Comparison of ENCODE assay signal across 8 cellular contexts in genomic region chr16:31354394-31355291, GRCh38. TPM values are rescaled to one million over a fixed set of nuclear protein-coding genes. Genes with fewer than 3 reads are reported as not detected.
A peak's percentile ranks its signal among the peaks of the same experiment; 100 is the strongest.
DNase-seq lines count a peak whose midpoint lies in the region; ATAC-seq and TF ChIP-seq lines count a peak whose summit lies in the region.

ITGAX (plus strand) TSS chr16:31355176; CDS start chr16:31355255, 79 bp downstream.

- H3K9me3 ChIP-seq in HCT116 (ENCODE audit: control insufficient read depth in 1 of 2, insufficient read depth in 1 of 2, low read depth in 1 of 2, low read length in 2 of 2), result no peaks in the 10 kb centered on the region

- peak within 1 kb of the TSS; percentile 82 to 98 (median 94) for H3K27ac Mint-ChIP-seq in immature natural killer cell

- H3K4me1 Mint-ChIP-seq in immature natural killer cell, result peaks cover 80% of the 10 kb centered on the region in 2 donors

- BruUV-seq in HCT116 (replicated peaks; lab: Mats Ljungman, UMichigan), result no TSS peak

- H3K9ac ChIP-seq in HCT116 (ENCODE audit: low read length), result no peak within 1 kb of the TSS

- peaks cover 0 to 11% (median 11%) of the 10 kb centered on the region in 3 donors for H3K36me3 Mint-ChIP-seq in immature natural killer cell

- H3K4me3 Mint-ChIP-seq in immature natural killer cell, result peak within 1 kb of the TSS; percentile 83 to 92 (median 86)

- RAD21 ChIA-PET in HCT116 (lab: Charles Lee; ENCODE audit: low non-redundant PET in 1 of 2, low total read pairs in 2 of 2, uncharacterized antibody in 2 of 2, unreplicated experiment in 2 of 2), result no interaction called here

- peak within 1 kb of the TSS; percentile 70 for H2AFZ ChIP-seq in HCT116 (ENCODE audit: low read depth, low read length, poor library complexity, severe bottlenecking)

- no peaks in the 10 kb centered on the region for H3K9me2 ChIP-seq in HCT116 (ENCODE audit: insufficient read depth)

- intact Hi-C loops in HCT116 (cut with micrococcal nuclease), result no loop called here

- DNase-seq in HCT116 (ENCODE audit: low read depth, low spot score), result no peak
- DNase-seq in NK-92 treated with Interleukin-12 subunit alpha and Interleukin-12 subunit beta, amount 100 ng/mL, for 24 hours (lab: John Stamatoyannopoulos, UW), result peak; percentile 90
- peak; percentile 62 for DNase-seq in activated gamma-delta T cell treated with anti-CD3 and anti-CD28 coated beads, Interleukin-2, amount 50 U/mL, for 16 hours (ENCODE audit: low read depth)
- peak; percentile 77 to 80 (median 80) for DNase-seq in immature natural killer cell
- peak; percentile 58 for DNase-seq in stimulated activated CD8-positive, alpha-beta memory T cell treated with anti-CD3 and anti-CD28 coated beads, Interleukin-12 subunit alpha, Interleukin-12 subunit beta, amount 100 ng/mL, for 24 hours (ENCODE audit: extremely low read depth)
- DNase-seq in G401 (ENCODE audit: low spot score), result no peak
- no peak for DNase-seq in DMS79 (lab: John Stamatoyannopoulos, UW)

- ATAC-seq in HCT116, result peak; percentile 77

- H3K79me2 ChIP-seq in HCT116 (ENCODE audit: insufficient read depth, low read length), result no peaks in the 10 kb centered on the region

- TF ChIP-seq CTCF in GM12875 (IDR thresholded peaks at IDR 0.05; ENCODE audit: borderline replicate concordance, insufficient read depth, low read depth, low read length) (no peak), HCT116 (IDR thresholded peaks at IDR 0.05 in 2 of 3, conservative IDR thresholded peaks at IDR 0.05 in 1 of 3; ENCODE audit: borderline replicate concordance in 1 of 3, insufficient read depth in 1 of 3, low read depth in 2 of 3, low read length in 2 of 3) (no peak)

- no peaks in the 10 kb centered on the region for H3K27me3 ChIP-seq in HCT116 (ENCODE audit: insufficient read depth, low read length)

- TF ChIP-seq RAD21 in HCT116 (IDR thresholded peaks at IDR 0.05; ENCODE audit: low read depth), result no peak

- CTCF ChIA-PET in HCT116 (lab: Charles Lee), result no interaction called here

- POLR2A ChIA-PET in HCT116 (lab: Charles Lee), result interaction anchor here (1.0 kb wide), 1 partner anchor 28 kb away, joined by 3 read pairs; no protein-coding TSS in a partner anchor

- no peaks in the 10 kb centered on the region for H3K36me3 ChIP-seq in HCT116 (ENCODE audit: control insufficient read depth in 1 of 2, insufficient read depth in 2 of 2, low read length in 2 of 2)

- no peaks in the 10 kb centered on the region for H3K9me3 Mint-ChIP-seq in immature natural killer cell

- peaks cover 10 to 14% of the 10 kb centered on the region in 2 experiments; a peak in 3 of 4 replicates for H3K4me1 ChIP-seq in HCT116 (ENCODE audit: control insufficient read depth in 1 of 2, insufficient read depth in 2 of 2, low read length in 2 of 2)

- H3K4me2 ChIP-seq in HCT116 (ENCODE audit: low read length), result peak within 1 kb of the TSS; percentile 74

- in situ Hi-C loops in G401 (cut with HindIII; ENCODE audit: low sequenced_read_pairs), result no loop called here

- peak within 1 kb of the TSS; percentile 31 for H3K4me3 ChIP-seq in GM12875 (ENCODE audit: low read depth, low read length)
- H3K4me3 ChIP-seq in HCT116 (replicated peaks in 1 of 2; ENCODE audit: low read depth in 1 of 2, low read length in 2 of 2), result peak within 1 kb of the TSS; percentile 24 to 48

- TF ChIP-seq POLR2A in HCT116 (IDR thresholded peaks at IDR 0.05; ENCODE audit: borderline replicate concordance, extremely low read depth, insufficient read depth, insufficient read length), result no peak

- H3K27me3 Mint-ChIP-seq in immature natural killer cell (ENCODE audit: low read depth in 3 of 3), result peaks cover 4 to 5% (median 4%) of the 10 kb centered on the region in 3 donors

- H4K20me1 ChIP-seq in HCT116 (ENCODE audit: insufficient read depth), result no peaks in the 10 kb centered on the region

- no peak within 1 kb of the TSS for H3K27ac ChIP-seq in HCT116 (ENCODE audit: low read depth, low read length)

TF ChIP-seq in HCT116, 20 proteins besides CTCF, POLR2A, EP300 and RAD21:
- TF ChIP-seq CBX3 (IDR thresholded peaks at IDR 0.05; ENCODE audit: low read depth), result no peak
- peak; percentile 31; the same call in 1 of the 2 replicates for TF ChIP-seq FOSL1 (IDR thresholded peaks at IDR 0.05; ENCODE audit: low read depth)
- TF ChIP-seq POLR2AphosphoS5 (IDR thresholded peaks at IDR 0.05; ENCODE audit: low read depth, low read length), result peak; percentile 56
- TF ChIP-seq EGR1 (IDR thresholded peaks at IDR 0.05; ENCODE audit: low read depth), result no peak

RNA-seq across cellular contexts. Expression of gene ITGAX, which starts in this region (rescaled TPM):
- total RNA-seq in HCT116 (2021; ENCODE audit: unreplicated experiment), result 1.9 TPM
- 2.0 and 2.6 TPM in 2 replicates for polyA plus RNA-seq in HCT116 (2012)
- 10 to 100 TPM; 41.6 to 82.9 (median 47.9) TPM for polyA plus RNA-seq in immature natural killer cell
- total RNA-seq in G401 (2014; rRNA removed; shearing (Covaris generic)), result 0.03 TPM in 1 of 2 replicates, not detected in the other

Comparison
In these comparisons a context has a peak if more than half of its experiments do, and no peak if none do; other contexts are left out.
1. DNase-seq: peak in NK-92 treated with Interleukin-12 subunit alpha and Interleukin-12 subunit beta, amount 100 ng/mL, for 24 hours (single experiment), activated gamma-delta T cell treated with anti-CD3 and anti-CD28 coated beads, Interleukin-2, amount 50 U/mL, for 16 hours (single experiment), immature natural killer cell (3 of 3) and stimulated activated CD8-positive, alpha-beta memory T cell treated with anti-CD3 and anti-CD28 coated beads, Interleukin-12 subunit alpha, Interleukin-12 subunit beta, amount 100 ng/mL, for 24 hours (single experiment); none in HCT116 (single experiment), G401 (single experiment) and DMS79 (single experiment).